In the genomic region with DNA sequence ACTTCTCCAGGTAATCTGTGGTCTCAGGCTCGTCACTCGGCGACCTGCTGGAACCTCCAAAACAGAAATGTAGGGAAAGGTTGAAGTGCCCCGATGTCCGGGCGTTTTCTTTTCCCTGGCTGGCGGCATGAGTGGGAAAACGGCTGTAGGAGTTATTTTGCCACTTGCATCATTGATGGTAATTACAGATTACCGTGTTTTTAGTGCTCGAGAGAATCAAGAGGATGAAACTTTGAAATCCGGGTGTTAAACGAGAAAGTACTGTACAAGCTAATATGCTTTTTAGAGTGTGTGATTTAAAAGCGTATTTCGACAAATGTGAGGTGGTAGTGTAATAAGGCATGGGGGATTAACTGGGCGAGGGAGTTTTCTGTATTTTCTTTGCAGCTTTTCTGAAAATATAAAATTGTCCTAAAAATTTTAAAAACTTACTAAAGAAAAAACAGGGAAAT, we compare ENCODE assay signal across 9 cellular contexts. TPM values are rescaled to one million over a fixed set of nuclear protein-coding genes. Genes with fewer than 3 reads are reported as not detected.
A peak's percentile ranks its signal among the peaks of the same experiment; 100 is the strongest.
DNase-seq lines count a peak whose midpoint lies in the region; TF ChIP-seq lines count a peak whose summit lies in the region.
"Had no signal": no experiment of that assay in that cellular context is flagged by ENCODE, and none has a peak within 500 bp of the region (broad histone marks: within the 10 kb centered on the region; RNA-seq: fewer than 3 reads in every experiment).

No MANE protein-coding gene starts in this region.

- WGBS in mammary epithelial cell (ENCODE audit: low coverage, missing lambda C conversion rate) = 32% methylated on average over 14 of the region's 15 CpGs

- TF ChIP-seq CTCF in 22Rv1 (IDR thresholded peaks at IDR 0.05) (no peak), mammary epithelial cell (conservative IDR thresholded peaks at IDR 0.05 in 1 of 2, IDR thresholded peaks at IDR 0.05 in 1 of 2; ENCODE audit: extremely low read depth in 1 of 2, insufficient read depth in 1 of 2, low read depth in 1 of 2, low read length in 2 of 2) (no peak)

- peak overlapping the region; percentile 75 for H3K4me3 ChIP-seq in HUES48 (ENCODE audit: low read depth, low read length)
- peak overlapping the region; percentile 44 to 78 (median 69) for H3K4me3 ChIP-seq in mammary epithelial cell (replicated peaks in 1 of 3; ENCODE audit: insufficient read depth in 1 of 3, low read depth in 2 of 3, low read length in 3 of 3)
- peak overlapping the region; percentile 40 for H3K4me3 ChIP-seq in mononuclear cell (ENCODE audit: low read length)

- H3K79me2 ChIP-seq in mammary epithelial cell (ENCODE audit: insufficient read depth, low read length) = no peaks in the 10 kb centered on the region

- peak overlapping the region; percentile 98 for H3K4me2 ChIP-seq in mammary epithelial cell (ENCODE audit: insufficient read depth, low read depth, low read length)

- in situ Hi-C loops in mammary epithelial cell (cut with MboI; ENCODE audit: low sequenced_read_pairs in 2 of 2) = no loop called here

- H3K27me3 ChIP-seq in HUES48 (ENCODE audit: control insufficient read depth, insufficient read depth, low read length) (peaks cover 43% of the 10 kb centered on the region), mammary epithelial cell (ENCODE audit: insufficient read depth, low read length) (peaks cover 2% of the 10 kb centered on the region), mononuclear cell (ENCODE audit: insufficient read depth, low read length) (peaks cover 49% of the 10 kb centered on the region)

- intact Hi-C loops in mammary epithelial cell (cut with micrococcal nuclease) = no loop called here

- DNase-seq in mammary epithelial cell = no peak
- DNase-seq in A172 (ENCODE audit: low spot score) = no peak
- DNase-seq in effector CD8-positive, alpha-beta T cell (lab: John Stamatoyannopoulos, UW) = no peak
- DNase-seq in middle frontal gyrus (ENCODE audit: extremely low spot score, low spot score) = no peak
- no peak for DNase-seq in NOMO-1 treated with dmso at 0.1 percent for 144 hours (lab: John Stamatoyannopoulos, UW; ENCODE audit: unreplicated experiment)
- DNase-seq: NCI-H524 had no signal

- peak overlapping the region; percentile 91 for H2AFZ ChIP-seq in mammary epithelial cell (ENCODE audit: low read depth, low read length)

- H4K20me1 ChIP-seq in mammary epithelial cell (ENCODE audit: insufficient read depth, low read length) = no peaks in the 10 kb centered on the region

- BruUV-seq in mammary epithelial cell (replicated peaks; lab: Mats Ljungman, UMichigan) = no TSS peak

- H3K27ac ChIP-seq in 22Rv1 (peak overlapping the region; percentile 62; the same call in 1 of the 2 replicates), HUES48 (ENCODE audit: low read depth, low read length) (no peak overlapping the region), mammary epithelial cell (ENCODE audit: insufficient read depth, low read depth, low read length) (no peak overlapping the region)

- no peaks in the 10 kb centered on the region for H3K36me3 ChIP-seq in HUES48 (ENCODE audit: control insufficient read depth, insufficient read depth, low read length)
- H3K36me3 ChIP-seq in mammary epithelial cell (ENCODE audit: insufficient read depth, low read length) = no peaks in the 10 kb centered on the region

- H3K9ac ChIP-seq in HUES48 (ENCODE audit: low read depth, low read length) (no peak overlapping the region), mammary epithelial cell (ENCODE audit: insufficient read depth, low read length) (no peak overlapping the region)

- H3K4me1 ChIP-seq in HUES48 (ENCODE audit: control insufficient read depth, insufficient read depth, low read length) = no peaks in the 10 kb centered on the region; the same call in 1 of the 2 replicates
- peaks cover 10% of the 10 kb centered on the region for H3K4me1 ChIP-seq in mammary epithelial cell (ENCODE audit: insufficient read depth, low read length)
- peaks cover 15% of the 10 kb centered on the region for H3K4me1 ChIP-seq in mononuclear cell (ENCODE audit: insufficient read depth, low read length)

- H3K9me3 ChIP-seq in HUES48 (ENCODE audit: control insufficient read depth, insufficient read depth, low read length) (no peaks in the 10 kb centered on the region), mammary epithelial cell (replicated peaks; ENCODE audit: insufficient read depth, low read length) (no peaks in the 10 kb centered on the region), mononuclear cell (ENCODE audit: low read depth, low read length) (no peaks in the 10 kb centered on the region)

- dilution Hi-C loops in mammary epithelial cell (cut with HindIII; ENCODE audit: low sequenced_read_pairs) = no loop called here

- CTCF ChIA-PET in mammary epithelial cell (lab: Charles Lee; ENCODE audit: low non-redundant PET) = no interaction called here

RNA-seq across cellular contexts. Expression of gene GRHL1, which starts 0.8 kb away (rescaled TPM):
- total RNA-seq in mammary epithelial cell (1 to 10 TPM; 2.2 to 6.0 TPM), mononuclear cell (3.9 TPM)
- 1.8 TPM for polyA plus RNA-seq in mammary epithelial cell
- polyA minus RNA-seq in mammary epithelial cell = 1.4 TPM
- total RNA-seq in A172 (2014; rRNA removed; shearing (Covaris generic)) = 0.57 and 3.8 TPM in 2 replicates
